Comparison of ENCODE assay signal across 33 cellular contexts in genomic region chr1:15280416-15280815, GRCh38. TPM values are rescaled to one million over a fixed set of nuclear protein-coding genes. Genes with fewer than 3 reads are reported as not detected.
"Had no signal": no experiment of that assay in that cellular context is flagged by ENCODE, and none has a peak within 500 bp of the region (broad histone marks: within the 10 kb centered on the region; RNA-seq: fewer than 3 reads in every experiment).

No MANE protein-coding gene starts in this region.

- H3K9me3 ChIP-seq: esophagus squamous epithelium, gastroesophageal sphincter had no signal

- DNase-seq: activated CD4-positive, alpha-beta memory T cell treated with anti-CD3 and anti-CD28 coated beads for 36 hours; activated CD4-positive, alpha-beta T cell treated with anti-CD3 and anti-CD28 coated beads for 36 hours; activated CD4-positive, alpha-beta T cell treated with anti-CD3 and anti-CD28 coated beads, Interleukin-2, amount 10 ng/mL, durations not matched to agents 24 days and 14 days; activated CD4-positive, CD25-positive, alpha-beta regulatory T cell; activated CD4-positive, CD25-positive, alpha-beta regulatory T cell treated with anti-CD3 and anti-CD28 coated beads, Interleukin-2, amount 50 U/mL, for 72 hours; activated CD8-positive, alpha-beta memory T cell treated with anti-CD3 and anti-CD28 coated beads, Interleukin-2, amount 50 U/mL, for 48 hours; activated CD8-positive, alpha-beta T cell treated with anti-CD3 and anti-CD28 coated beads, Interleukin-2, amount 10 ng/mL, durations not matched to agents 7 days and 5 days; activated gamma-delta T cell; activated naive CD4-positive, alpha-beta T cell; activated naive CD4-positive, alpha-beta T cell treated with anti-CD3 and anti-CD28 coated beads, Interleukin-2, amount 10 ng/mL, durations not matched to agents 7 days and 5 days; activated naive CD8-positive, alpha-beta T cell treated with anti-CD3 and anti-CD28 coated beads, Interleukin-2, amount 10 ng/mL, durations not matched to agents 7 days and 5 days; activated T-cell treated with anti-CD3 and anti-CD28 coated beads for 4 hours; activated T-cell treated with anti-CD3 and anti-CD28 coated beads, Interleukin-2, amount 50 U/mL, for 24 hours; activated T-cell treated with anti-CD3 and anti-CD28 coated beads, Interleukin-2, amount 50 U/mL, for 72 hours; brain microvascular endothelial cell; cortex of kidney; dermis blood vessel endothelial cell; effector CD4-positive, alpha-beta T cell; effector memory CD8-positive, alpha-beta T cell; esophagus squamous epithelium; foreskin melanocyte; T-helper 2 cell had no signal

- H3K27me3 ChIP-seq: brain microvascular endothelial cell, esophagus squamous epithelium, gastroesophageal sphincter had no signal

- ATAC-seq: activated CD4-positive, alpha-beta T cell treated with anti-CD3 and anti-CD28 coated beads for 36 hours; activated CD8-positive, alpha-beta T cell treated with anti-CD3 and anti-CD28 coated beads, Interleukin-2, amount 10 ng/mL, durations not matched to agents 7 days and 5 days; activated naive CD4-positive, alpha-beta T cell treated with anti-CD3 and anti-CD28 coated beads, Interleukin-2, amount 50 U/mL, for 72 hours; activated T-cell treated with anti-CD3 and anti-CD28 coated beads, Interleukin-2, amount 50 U/mL, for 72 hours; effector memory CD8-positive, alpha-beta T cell; gastroesophageal sphincter had no signal

- H3K4me3 ChIP-seq: esophagus squamous epithelium, gastroesophageal sphincter had no signal

- FAIRE-seq: astrocyte, colon, endometrium, endothelial cell of umbilical vein had no signal

- H3K36me3 ChIP-seq: brain microvascular endothelial cell, esophagus squamous epithelium, gastroesophageal sphincter had no signal

- H3K27ac ChIP-seq: brain microvascular endothelial cell, epithelial cell of prostate, esophagus squamous epithelium, gastroesophageal sphincter had no signal

RNA-seq across cellular contexts. Expression of gene FHAD1, which starts 33.4 kb away (rescaled TPM):
- total RNA-seq: activated CD4-positive, alpha-beta memory T cell treated with anti-CD3 and anti-CD28 coated beads for 36 hours; activated CD4-positive, alpha-beta T cell treated with anti-CD3 and anti-CD28 coated beads, Interleukin-2, amount 10 ng/mL, durations not matched to agents 24 days and 14 days; bronchial epithelial cell; chondrocyte; glomerular endothelial cell; T-helper 1 cell treated with Interleukin-12 subunit alpha and Interleukin-12 subunit beta and Interleukin-4 antibody, amounts not matched to agents 30 ng/mL and 1 ng/mL, for 36 hours had no signal
